ENCODE assay signal across 12 cellular contexts in the genomic region with DNA sequence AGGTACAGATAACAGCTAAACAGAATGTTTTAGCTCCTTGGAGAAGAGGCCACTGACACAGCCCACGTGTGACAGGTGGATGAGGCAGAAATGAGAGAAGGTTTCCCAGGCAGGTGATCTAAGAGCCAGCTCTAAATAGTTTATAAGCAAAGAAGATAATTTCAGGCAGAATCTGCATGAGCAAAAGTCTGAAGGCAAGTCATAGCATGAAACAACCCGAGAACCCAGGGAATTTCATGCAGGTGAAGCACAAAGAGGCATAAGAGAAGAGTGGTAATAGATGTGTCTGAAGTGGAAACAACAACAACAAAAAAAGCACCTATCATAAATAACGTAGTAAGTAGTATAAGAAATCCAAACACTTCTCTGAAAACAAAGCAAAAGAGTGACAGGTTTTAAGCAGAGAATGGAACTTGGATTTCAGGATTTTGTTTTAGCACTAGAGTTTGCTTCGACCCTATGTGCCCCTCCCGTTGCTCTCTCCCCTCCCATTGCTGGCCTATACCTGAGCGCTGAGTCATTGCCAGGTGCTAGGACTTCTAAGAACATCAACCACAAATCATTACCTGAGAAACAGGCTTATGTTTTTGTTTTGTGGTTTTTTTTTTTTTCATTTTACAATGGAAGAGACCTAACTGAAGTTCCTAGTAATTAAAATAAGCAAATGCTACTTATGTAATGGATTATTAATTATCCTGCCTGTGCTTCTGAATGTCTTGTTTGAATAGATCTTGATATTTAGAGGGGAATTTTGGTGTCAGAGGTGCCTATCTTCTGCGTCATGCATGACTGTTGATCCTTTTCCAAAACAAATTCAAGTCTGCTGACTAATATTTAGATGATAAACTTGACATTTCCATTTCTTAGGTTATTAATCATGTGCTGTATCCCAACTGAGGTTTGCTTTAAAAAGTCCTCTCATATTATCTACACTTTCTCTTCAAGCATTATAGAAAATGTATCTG.
DNase-seq lines count a peak whose midpoint lies in the region; TF ChIP-seq lines count a peak whose summit lies in the region.
"Had no signal": no experiment of that assay in that cellular context is flagged by ENCODE, and none has a peak within 500 bp of the region (broad histone marks: within the 10 kb centered on the region; RNA-seq: fewer than 3 reads in every experiment).

No MANE protein-coding gene starts in this region.

- no peaks in the 10 kb centered on the region for H3K36me3 ChIP-seq in effector memory CD4-positive, alpha-beta T cell (ENCODE audit: control insufficient read depth, insufficient read depth, low read length)
- H3K36me3 ChIP-seq: thyroid gland had no signal

- no peaks in the 10 kb centered on the region for H3K4me1 ChIP-seq in effector memory CD4-positive, alpha-beta T cell (ENCODE audit: control insufficient read depth, insufficient read depth, low read length, poor library complexity, severe bottlenecking)
- H3K4me1 ChIP-seq: thyroid gland had no signal

- no peak for TF ChIP-seq CTCF in epithelial cell of esophagus (IDR thresholded peaks at IDR 0.05; ENCODE audit: insufficient read depth, low read depth, low read length, missing control alignments)

- H3K27ac ChIP-seq in effector memory CD4-positive, alpha-beta T cell (ENCODE audit: insufficient read depth, low read length, poor library complexity, severe bottlenecking) = no peak overlapping the region
- H3K27ac ChIP-seq: thyroid gland had no signal

- H3K27me3 ChIP-seq in effector memory CD4-positive, alpha-beta T cell (replicated peaks; ENCODE audit: control insufficient read depth, insufficient read depth, low read length, poor library complexity, severe bottlenecking) = no peaks in the 10 kb centered on the region
- H3K27me3 ChIP-seq: thyroid gland had no signal

- DNase-seq in NCI-H2107 treated with DMSO at 0.1 percent for 48 hours (lab: John Stamatoyannopoulos, UW; ENCODE audit: unreplicated experiment) (peak; percentile 26), NCI-H2107 (lab: John Stamatoyannopoulos, UW) (no peak), NCI-H345 (lab: John Stamatoyannopoulos, UW) (peak; percentile 58), epithelial cell of esophagus (ENCODE audit: low read depth) (peak; percentile 96), stromal cell of bone marrow (ENCODE audit: low read depth) (peak; percentile 70), 8988T (no peak), NCI-H1930 (lab: John Stamatoyannopoulos, UW) (no peak)
- no peak for DNase-seq in effector memory CD4-positive, alpha-beta T cell
- DNase-seq: GF-D8; nephron progenitor cell; stimulated activated CD4-positive, alpha-beta T cell treated with anti-CD3 and anti-CD28 coated beads, Interleukin-2, amount 100 ng/mL, for 48 hours; thyroid gland had no signal

- H3K4me3 ChIP-seq in epithelial cell of esophagus (ENCODE audit: low read length) = peak overlapping the region; percentile 17
- no peak overlapping the region for H3K4me3 ChIP-seq in effector memory CD4-positive, alpha-beta T cell (ENCODE audit: insufficient read depth, low read depth, low read length, poor library complexity, severe bottlenecking)
- H3K4me3 ChIP-seq: thyroid gland had no signal

- no peaks in the 10 kb centered on the region for H3K9me3 ChIP-seq in effector memory CD4-positive, alpha-beta T cell (ENCODE audit: control insufficient read depth, low read length)
- H3K9me3 ChIP-seq: thyroid gland had no signal

Comparison
In these comparisons a context has a peak if more than half of its experiments do, and no peak if none do; other contexts are left out.
1. DNase-seq: peak in NCI-H2107 treated with DMSO at 0.1 percent for 48 hours (single experiment), NCI-H345 (single experiment), epithelial cell of esophagus (single experiment) and stromal cell of bone marrow (single experiment); none in NCI-H2107 (single experiment), 8988T (single experiment), effector memory CD4-positive, alpha-beta T cell (0 of 3) and NCI-H1930 (0 of 2).